In the genomic region with DNA sequence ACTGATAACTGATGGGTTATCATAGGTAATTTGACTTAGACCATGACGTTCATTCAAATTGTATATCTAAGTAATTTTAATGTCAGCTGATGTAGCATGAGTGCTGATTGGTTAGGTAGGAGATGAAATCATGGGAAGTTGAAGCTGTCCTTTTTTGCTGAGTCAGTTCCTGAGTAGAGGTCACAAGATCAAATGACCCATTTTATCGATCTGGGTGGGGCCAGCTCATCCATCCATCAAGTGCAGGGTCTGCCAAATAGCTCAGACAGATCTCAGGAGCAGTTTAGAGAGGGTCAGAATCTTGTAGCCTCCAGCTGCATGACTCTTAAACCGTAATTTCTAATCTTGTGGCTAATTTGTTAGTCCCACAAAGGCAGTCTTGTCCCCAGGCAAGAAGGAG, we compare ENCODE assay signal across 26 cellular contexts. TPM values are rescaled to one million over a fixed set of nuclear protein-coding genes. Genes with fewer than 3 reads are reported as not detected.
"Had no signal": no experiment of that assay in that cellular context is flagged by ENCODE, and none has a peak within 500 bp of the region (broad histone marks: within the 10 kb centered on the region; RNA-seq: fewer than 3 reads in every experiment).

No MANE protein-coding gene starts in this region.

- H3K4me3 ChIP-seq: colonic mucosa, esophagus squamous epithelium, heart left ventricle, mucosa of descending colon, psoas muscle, sigmoid colon, skin epidermis, stomach, thoracic aorta had no signal

- H3K36me3 ChIP-seq: colonic mucosa, esophagus squamous epithelium, heart left ventricle, neutrophil, sigmoid colon, stomach, thoracic aorta had no signal

- DNase-seq: colonic mucosa; dermis blood vessel endothelial cell; esophagus squamous epithelium; foreskin keratinocyte; heart left ventricle; hippocampal formation; kidney glomerular epithelial cell; mucosa of descending colon; naive thymus-derived CD8-positive, alpha-beta T cell; psoas muscle; retina; sigmoid colon; stimulated activated CD4-positive, alpha-beta T cell treated with anti-CD3 and anti-CD28 coated beads, Interleukin-2, amount 100 ng/mL, for 24 hours; stimulated activated CD4-positive, alpha-beta T cell treated with anti-CD3 and anti-CD28 coated beads, Interleukin-4, amount 100 ng/mL, for 4 hours; stimulated activated naive B cell treated with anti-CD40 and anti-IgM and Interleukin-4, amounts not matched to agents 10 μg/mL and 1 μg/mL and 100 μg/mL, for 72 hours; stomach; substantia nigra; trophoblast cell had no signal

- H3K9me3 ChIP-seq: colonic mucosa, esophagus squamous epithelium, heart left ventricle, mucosa of descending colon, neutrophil, psoas muscle, sigmoid colon, stomach, thoracic aorta had no signal

- H3K4me1 ChIP-seq: colonic mucosa, esophagus squamous epithelium, heart left ventricle, psoas muscle, sigmoid colon, stomach had no signal

- H3K27me3 ChIP-seq: colonic mucosa, foreskin keratinocyte, neutrophil had no signal

- H3K27ac ChIP-seq: colonic mucosa, esophagus squamous epithelium, foreskin keratinocyte, heart left ventricle, neutrophil, psoas muscle, sigmoid colon, skin epidermis, stomach, thoracic aorta had no signal

RNA-seq across cellular contexts. Expression of gene CD177, which starts 35.3 kb away (rescaled TPM):
- total RNA-seq: dermis blood vessel endothelial cell; naive thymus-derived CD8-positive, alpha-beta T cell; osteoblast had no signal

RNA-seq across cellular contexts. Expression of gene PSG9, which starts 48.9 kb away (rescaled TPM):
- total RNA-seq: colonic mucosa; dermis blood vessel endothelial cell; esophagus squamous epithelium; heart left ventricle; liver; lung microvascular endothelial cell; mesenteric fat pad; mucosa of descending colon; naive thymus-derived CD8-positive, alpha-beta T cell; osteoblast; psoas muscle; sigmoid colon; stomach; thoracic aorta; urinary bladder had no signal
